ENCODE assay signal across 10 cellular contexts in the genomic region with DNA sequence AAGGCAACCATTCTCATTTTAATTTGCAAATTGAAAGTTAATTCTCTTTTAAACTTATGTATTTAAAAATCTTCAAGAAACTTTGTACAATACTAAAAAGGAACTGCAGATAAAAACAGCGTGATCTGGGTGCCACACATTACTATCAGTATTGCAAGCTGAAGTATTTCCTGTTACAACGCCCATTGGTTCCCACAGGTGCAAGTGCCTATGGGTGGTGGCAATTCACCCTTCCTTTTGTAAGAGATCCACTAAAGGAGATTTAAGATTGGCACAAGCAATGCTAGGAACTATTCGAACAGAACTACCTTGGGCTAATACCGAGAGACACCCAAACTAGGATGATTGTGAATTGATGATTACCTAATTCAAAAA. TPM values are rescaled to one million over a fixed set of nuclear protein-coding genes. Genes with fewer than 3 reads are reported as not detected.
A peak's percentile ranks its signal among the peaks of the same experiment; 100 is the strongest.
DNase-seq lines count a peak whose midpoint lies in the region; ATAC-seq, FAIRE-seq and TF ChIP-seq lines count a peak whose summit lies in the region.
"Had no signal": no experiment of that assay in that cellular context is flagged by ENCODE, and none has a peak within 500 bp of the region (broad histone marks: within the 10 kb centered on the region; RNA-seq: fewer than 3 reads in every experiment).

No MANE protein-coding gene starts in this region.

- peaks cover 43% of the 10 kb centered on the region for H3K79me2 ChIP-seq in ACC112 (ENCODE audit: control insufficient read depth, insufficient read depth, low read length, unreplicated experiment)
- peaks cover 22% of the 10 kb centered on the region for H3K79me2 ChIP-seq in hepatocyte

- H3K36me3 Mint-ChIP-seq in T-cell: peaks cover 3% of the 10 kb centered on the region

- H2AFZ ChIP-seq in ACC112 (ENCODE audit: low read length, unreplicated experiment) (no peak overlapping the region), hepatocyte (no peak overlapping the region)

- CTCF ChIA-PET in T-cell (lab: Charles Lee): interaction anchor here (0.5 to 4.1 kb wide), 6 partner anchors 11 to 121 kb away, joined by 3 to 64 read pairs (median 10); partner anchors contain the start of genes SUDS3 (in 2 of the 2) and TAOK3 (in 1 of the 2)

- no peaks in the 10 kb centered on the region for H3K9me2 ChIP-seq in hepatocyte (replicated peaks; ENCODE audit: insufficient read depth)

- peak; percentile 83 to 88 (median 86) for ATAC-seq in T-cell (replicated peaks in 1 of 4)
- ATAC-seq in HG02884 (IDR thresholded peaks at IDR 0.05; ENCODE audit: unreplicated experiment): no peak

- peaks cover 65% of the 10 kb centered on the region for H3K4me1 ChIP-seq in ACC112 (ENCODE audit: control insufficient read depth, insufficient read depth, low read length, unreplicated experiment)
- peaks cover 8% of the 10 kb centered on the region for H3K4me1 ChIP-seq in hepatocyte (ENCODE audit: insufficient read depth)

- no peaks in the 10 kb centered on the region for H3K27me3 Mint-ChIP-seq in T-cell

- no peaks in the 10 kb centered on the region for H3K9me3 Mint-ChIP-seq in T-cell

- peaks cover 44 to 56% (median 54%) of the 10 kb centered on the region in 3 donors for H3K4me1 Mint-ChIP-seq in T-cell

- 91% methylated on average over 4 of the region's 4 CpGs for WGBS in hepatocyte (ENCODE audit: low lambda C conversion rate, missing lambda C conversion rate)

- H3K4me3 ChIP-seq in ACC112 (ENCODE audit: low read depth, low read length) (no peak overlapping the region), hepatocyte (no peak overlapping the region)
- H3K4me3 ChIP-seq: lung had no signal

- TF ChIP-seq CTCF in hepatocyte (IDR thresholded peaks at IDR 0.05; ENCODE audit: poor library complexity): no peak

- POLR2A ChIA-PET in T-cell (lab: Charles Lee): interaction anchor here in 1 of 2 donors (0.7 to 2.2 kb wide), 2 partner anchors 17 to 298 kb away, joined by 3 to 8 read pairs; partner anchors contain the start of gene SUDS3

- peak overlapping the region; percentile 42 for H3K4me2 ChIP-seq in hepatocyte

- peak overlapping the region; percentile 87 to 94 (median 88) for H3K4me3 Mint-ChIP-seq in T-cell

- H3K27me3 ChIP-seq in ACC112 (ENCODE audit: insufficient read depth, low read length) (no peaks in the 10 kb centered on the region), hepatocyte (no peaks in the 10 kb centered on the region)

- FAIRE-seq in GM19239 (lab: Jason Lieb, UNC): peak; percentile 85

- no peak for DNase-seq in GM19239 (ENCODE audit: insufficient read length, low spot score)
- peak in 14 of 34 experiments; percentile 12 to 44 (median 22) for DNase-seq in T-cell
- no peak for DNase-seq in hepatocyte (ENCODE audit: low spot score)
- no peak for DNase-seq in caudate nucleus (lab: John Stamatoyannopoulos, UW)
- no peak for DNase-seq in ecto neural progenitor cell (ENCODE audit: low spot score)
- DNase-seq in ureter (ENCODE audit: low spot score): no peak
- DNase-seq: NCI-H1436 had no signal

- peak overlapping the region; percentile 89 to 94 for H3K27ac Mint-ChIP-seq in T-cell

- H3K27ac ChIP-seq in ACC112 (ENCODE audit: low read depth, low read length) (peak overlapping the region; percentile 99), hepatocyte (peak overlapping the region; percentile 71), caudate nucleus (ENCODE audit: low read depth, low read length) (no peak overlapping the region)

- no peaks in the 10 kb centered on the region for H3K9me3 ChIP-seq in hepatocyte (ENCODE audit: low read depth)

- H4K20me1 ChIP-seq in hepatocyte (ENCODE audit: insufficient read depth, poor library complexity, severe bottlenecking): no peaks in the 10 kb centered on the region

- H3K36me3 ChIP-seq in ACC112 (ENCODE audit: insufficient read depth, low read length): no peaks in the 10 kb centered on the region
- no peaks in the 10 kb centered on the region for H3K36me3 ChIP-seq in hepatocyte (replicated peaks; ENCODE audit: insufficient read depth, low read depth)

RNA-seq across cellular contexts. Expression of gene TAOK3, which starts 13.2 kb away (rescaled TPM):
- total RNA-seq in T-cell (10 to 100 TPM; 58.7 to 93.6 (median 67.4) TPM), hepatocyte (19.1 and 20.0 TPM in 2 replicates), ureter (57.5 TPM)
- polyA plus RNA-seq in hepatocyte: 28.7 and 38.4 TPM in 2 replicates

RNA-seq across cellular contexts. Expression of gene SUDS3, which starts 16.8 kb away (rescaled TPM):
- total RNA-seq in T-cell (10 to 100 TPM; 23.0 to 29.9 (median 26.3) TPM), hepatocyte (40.0 and 43.4 TPM in 2 replicates), ureter (40.1 TPM)
- 21.1 and 24.0 TPM in 2 replicates for polyA plus RNA-seq in hepatocyte
